Comparison of ENCODE assay signal across 13 cellular contexts in genomic region chr14:44959538-44959937, GRCh38. TPM values are rescaled to one million over a fixed set of nuclear protein-coding genes. Genes with fewer than 3 reads are reported as not detected.
A peak's percentile ranks its signal among the peaks of the same experiment; 100 is the strongest.
DNase-seq lines count a peak whose midpoint lies in the region; ATAC-seq and TF ChIP-seq lines count a peak whose summit lies in the region.
"Had no signal": no experiment of that assay in that cellular context is flagged by ENCODE, and none has a peak within 500 bp of the region (broad histone marks: within the 10 kb centered on the region; RNA-seq: fewer than 3 reads in every experiment).

No MANE protein-coding gene starts in this region.

- no peaks in the 10 kb centered on the region for H3K27me3 ChIP-seq in left ventricle myocardium inferior (ENCODE audit: low read depth)
- H3K27me3 ChIP-seq in heart right ventricle, result no peaks in the 10 kb centered on the region
- H3K27me3 ChIP-seq: uterus had no signal

- CTCF ChIA-PET in OCI-LY7 (lab: Charles Lee; ENCODE audit: unreplicated experiment), result no interaction called here

- H3K27ac Mint-ChIP-seq in stimulated activated naive B cell treated with anti-CD40 and anti-IgM and Interleukin-4, amounts not matched to agents 10 μg/mL and 1 μg/mL and 100 μg/mL, for 72 hours, result no peak overlapping the region

- H3K27me3 Mint-ChIP-seq in stimulated activated naive B cell treated with anti-CD40 and anti-IgM and Interleukin-4, amounts not matched to agents 10 μg/mL and 1 μg/mL and 100 μg/mL, for 72 hours, result no peaks in the 10 kb centered on the region
- H3K27me3 Mint-ChIP-seq: naive B cell had no signal

- DNase-seq in left ventricle myocardium inferior (no peak), heart right ventricle (no peak), OCI-LY7 (ENCODE audit: low spot score) (no peak), fibroblast of mammary gland (ENCODE audit: low read depth) (no peak), cerebellum (ENCODE audit: low spot score) (no peak), NOMO-1 (lab: John Stamatoyannopoulos, UW; ENCODE audit: unreplicated experiment in 2 of 2) (no peak), HuH-7 (ENCODE audit: low spot score) (no peak)
- no peak for DNase-seq in stimulated activated naive B cell treated with anti-CD40 and anti-IgM and Interleukin-4, amounts not matched to agents 10 μg/mL and 1 μg/mL and 100 μg/mL, for 72 hours
- DNase-seq: activated T-cell treated with anti-CD3 and anti-CD28 coated beads for 4 hours, GDM1, naive B cell, NCI-H1092, uterus had no signal

- POLR2A ChIA-PET in OCI-LY7 (lab: Charles Lee), result interaction anchor here (1.2 kb wide), 1 partner anchor 65 kb away, joined by 3 read pairs; no protein-coding TSS in a partner anchor

- BruUV-seq in OCI-LY7 (replicated peaks; lab: Mats Ljungman, UMichigan), result no TSS peak

- H3K79me2 ChIP-seq in OCI-LY7 (ENCODE audit: insufficient read depth, low read depth, low read length), result peaks cover 89% of the 10 kb centered on the region

- 78 to 84% methylated on average over 3 of the region's 3 CpGs for WGBS in heart right ventricle, 2 donors

- ATAC-seq in heart right ventricle, result no peak
- no peak for ATAC-seq in stimulated activated naive B cell treated with anti-CD40 and anti-IgM and Interleukin-4, amounts not matched to agents 10 μg/mL and 1 μg/mL and 100 μg/mL, for 72 hours (replicated peaks)

- no peak overlapping the region for H3K4me3 Mint-ChIP-seq in stimulated activated naive B cell treated with anti-CD40 and anti-IgM and Interleukin-4, amounts not matched to agents 10 μg/mL and 1 μg/mL and 100 μg/mL, for 72 hours

- H3K4me3 ChIP-seq in left ventricle myocardium inferior (peak overlapping the region; percentile 94), heart right ventricle (peak overlapping the region in 4 of 10 donors; percentile 80 to 95 (median 86)), OCI-LY7 (ENCODE audit: low read depth, low read length, poor library complexity, severe bottlenecking) (peak overlapping the region; percentile 86), fibroblast of mammary gland (ENCODE audit: control insufficient read depth, low read depth, low read length) (peak overlapping the region; percentile 94)

- H3K9me3 ChIP-seq in left ventricle myocardium inferior (replicated peaks), result no peaks in the 10 kb centered on the region
- no peaks in the 10 kb centered on the region for H3K9me3 ChIP-seq in heart right ventricle
- no peaks in the 10 kb centered on the region for H3K9me3 ChIP-seq in OCI-LY7 (ENCODE audit: low read length)
- H3K9me3 ChIP-seq: uterus had no signal

- TF ChIP-seq CTCF in left ventricle myocardium inferior (IDR thresholded peaks at IDR 0.05; ENCODE audit: borderline replicate concordance), result no peak
- TF ChIP-seq CTCF in heart right ventricle (IDR thresholded peaks at IDR 0.05), result no peak
- TF ChIP-seq CTCF in OCI-LY7 (conservative IDR thresholded peaks at IDR 0.05; ENCODE audit: low read length), result no peak
- TF ChIP-seq CTCF in fibroblast of mammary gland (conservative IDR thresholded peaks at IDR 0.05; ENCODE audit: control insufficient read depth, insufficient read depth, low read depth, low read length), result no peak

- peaks cover 33% of the 10 kb centered on the region for H4K20me1 ChIP-seq in OCI-LY7 (ENCODE audit: insufficient read depth, low read length)

- H3K4me2 ChIP-seq in OCI-LY7 (ENCODE audit: low read length), result peak overlapping the region; percentile 93

- H3K36me3 ChIP-seq in left ventricle myocardium inferior, result no peaks in the 10 kb centered on the region
- no peaks in the 10 kb centered on the region for H3K36me3 ChIP-seq in heart right ventricle
- peaks cover 5% of the 10 kb centered on the region; the same call in 1 of the 2 replicates for H3K36me3 ChIP-seq in OCI-LY7 (ENCODE audit: insufficient read depth, low read length)
- H3K36me3 ChIP-seq: uterus had no signal

- H3K4me1 Mint-ChIP-seq in stimulated activated naive B cell treated with anti-CD40 and anti-IgM and Interleukin-4, amounts not matched to agents 10 μg/mL and 1 μg/mL and 100 μg/mL, for 72 hours, result peaks cover 19 to 24% of the 10 kb centered on the region in 2 donors

- H3K9me3 Mint-ChIP-seq in stimulated activated naive B cell treated with anti-CD40 and anti-IgM and Interleukin-4, amounts not matched to agents 10 μg/mL and 1 μg/mL and 100 μg/mL, for 72 hours, result no peaks in the 10 kb centered on the region

- H3K4me1 ChIP-seq in left ventricle myocardium inferior, result peaks cover 79% of the 10 kb centered on the region
- H3K4me1 ChIP-seq in heart right ventricle, result peaks cover 0 to 64% (median 52%) of the 10 kb centered on the region in 9 donors
- H3K4me1 ChIP-seq in OCI-LY7 (ENCODE audit: insufficient read depth, low read length, poor library complexity, severe bottlenecking), result peaks cover 22% of the 10 kb centered on the region

- no peak overlapping the region for H2AFZ ChIP-seq in OCI-LY7 (ENCODE audit: low read length)

- H3K27ac ChIP-seq in left ventricle myocardium inferior (replicated peaks) (peak overlapping the region; percentile 89), heart right ventricle (no peak overlapping the region), OCI-LY7 (ENCODE audit: low read depth, low read length, poor library complexity, severe bottlenecking) (no peak overlapping the region)
- H3K27ac ChIP-seq: uterus had no signal

- intact Hi-C loops in left ventricle myocardium inferior (cut with micrococcal nuclease), result no loop called here
- intact Hi-C loops in heart right ventricle (cut with DNase I), result no loop called here
- intact Hi-C loops in OCI-LY7 (cut with micrococcal nuclease; ENCODE audit: unreplicated experiment), result no loop called here

- H3K36me3 Mint-ChIP-seq in stimulated activated naive B cell treated with anti-CD40 and anti-IgM and Interleukin-4, amounts not matched to agents 10 μg/mL and 1 μg/mL and 100 μg/mL, for 72 hours, result peaks cover 9 to 11% of the 10 kb centered on the region in 2 donors

- H3K9me2 ChIP-seq in OCI-LY7 (ENCODE audit: insufficient read depth, low read length), result no peaks in the 10 kb centered on the region

RNA-seq across cellular contexts. Expression of gene KLHL28, which starts 2.2 kb away (rescaled TPM):
- 10.0 TPM for total RNA-seq in left ventricle myocardium inferior
- total RNA-seq in heart right ventricle, result 10 to 100 TPM in 8 of 10 donors, 1 to 10 TPM in 2; 9.0 to 15.4 (median 13.0) TPM
- polyA plus RNA-seq in heart right ventricle, result 1 to 10 TPM; 1.7 to 2.6 TPM
- total RNA-seq in OCI-LY7 (2014; rRNA removed; shearing (Covaris generic)), result 3.7 and 10.6 TPM in 2 replicates
- total RNA-seq in OCI-LY7 (2022), result 11.9 and 12.7 TPM in 2 replicates
- total RNA-seq in cerebellum, result 36.3 TPM

RNA-seq across cellular contexts. Expression of gene TOGARAM1, which starts 2.5 kb away (rescaled TPM):
- 21.6 TPM for total RNA-seq in left ventricle myocardium inferior
- total RNA-seq in heart right ventricle, result 10 to 100 TPM; 14.7 to 25.2 (median 22.2) TPM
- polyA plus RNA-seq in heart right ventricle, result 1 to 10 TPM; 3.7 to 6.4 TPM
- total RNA-seq in OCI-LY7 (2014; rRNA removed; shearing (Covaris generic)), result 11.4 and 12.4 TPM in 2 replicates
- 11.6 and 14.2 TPM in 2 replicates for total RNA-seq in OCI-LY7 (2022)
- total RNA-seq in cerebellum, result 53.8 TPM
